Comparison of ENCODE assay signal across 25 cellular contexts in genomic region chr21:28253971-28254370, GRCh38.
"Had no signal": no experiment of that assay in that cellular context is flagged by ENCODE, and none has a peak within 500 bp of the region (broad histone marks: within the 10 kb centered on the region; RNA-seq: fewer than 3 reads in every experiment).

No MANE protein-coding gene starts in this region.

- H2AFZ ChIP-seq: hepatocyte had no signal

- H3K27me3 ChIP-seq: ascending aorta, brain microvascular endothelial cell, dorsolateral prefrontal cortex, gastroesophageal sphincter, hepatocyte, neutrophil, right lobe of liver, upper lobe of right lung had no signal

- H3K36me3 Mint-ChIP-seq: activated naive CD4-positive, alpha-beta T cell treated with anti-CD3 and anti-CD28 coated beads, Interleukin-2, amount 10 ng/mL, durations not matched to agents 7 days and 5 days; activated naive CD8-positive, alpha-beta T cell treated with anti-CD3 and anti-CD28 coated beads, Interleukin-2, amount 10 ng/mL, durations not matched to agents 7 days and 5 days had no signal

- H3K79me2 ChIP-seq: hepatocyte had no signal

- DNase-seq: activated CD4-positive, alpha-beta T cell treated with anti-CD3 and anti-CD28 coated beads for 4 hours; activated CD4-positive, alpha-beta T cell treated with anti-CD3 and anti-CD28 coated beads, Interleukin-2, amount 50 U/mL, for 48 hours; activated CD8-positive, alpha-beta memory T cell treated with anti-CD3 and anti-CD28 coated beads, Interleukin-2, amount 50 U/mL, for 4 hours; activated gamma-delta T cell; activated naive CD4-positive, alpha-beta T cell treated with anti-CD3 and anti-CD28 coated beads, Interleukin-2, amount 10 ng/mL, durations not matched to agents 7 days and 5 days; activated naive CD8-positive, alpha-beta T cell treated with anti-CD3 and anti-CD28 coated beads, Interleukin-2, amount 10 ng/mL, durations not matched to agents 7 days and 5 days; activated T-cell treated with anti-CD3 and anti-CD28 coated beads, Interleukin-2, amount 50 U/mL, for 24 hours; dorsolateral prefrontal cortex; effector memory CD4-positive, alpha-beta T cell; left cardiac atrium; left ventricle myocardium superior; nephron progenitor cell; right lobe of liver; stimulated activated CD4-positive, alpha-beta T cell treated with anti-CD3 and anti-CD28 coated beads, Interleukin-12 subunit alpha, Interleukin-12 subunit beta, amount 100 ng/mL, for 4 hours; stimulated activated CD4-positive, alpha-beta T cell treated with anti-CD3 and anti-CD28 coated beads, Interleukin-4, amount 100 ng/mL, for 1 hour; T-helper 9 cell; upper lobe of right lung had no signal

- ATAC-seq: gastroesophageal sphincter, left ventricle myocardium superior, right lobe of liver, upper lobe of right lung had no signal

- H3K27ac Mint-ChIP-seq: activated naive CD4-positive, alpha-beta T cell treated with anti-CD3 and anti-CD28 coated beads, Interleukin-2, amount 10 ng/mL, durations not matched to agents 7 days and 5 days; activated naive CD8-positive, alpha-beta T cell treated with anti-CD3 and anti-CD28 coated beads, Interleukin-2, amount 10 ng/mL, durations not matched to agents 7 days and 5 days; activated T-cell treated with anti-CD3 and anti-CD28 coated beads, Interleukin-2, amount 50 U/mL, for 24 hours; nephron progenitor cell; stimulated activated naive CD8-positive, alpha-beta T cell treated with anti-CD3 and anti-CD28 coated beads, Interleukin-15, Interleukin-2, amounts not matched to agents 100 ng/mL and 50 ng/mL, for 24 hours had no signal

- H3K36me3 ChIP-seq: ascending aorta, brain microvascular endothelial cell, gastroesophageal sphincter, neutrophil, right lobe of liver, thoracic aorta, upper lobe of right lung had no signal

- H3K27me3 Mint-ChIP-seq: activated naive CD4-positive, alpha-beta T cell treated with anti-CD3 and anti-CD28 coated beads, Interleukin-2, amount 10 ng/mL, durations not matched to agents 7 days and 5 days; activated T-cell treated with anti-CD3 and anti-CD28 coated beads, Interleukin-2, amount 50 U/mL, for 24 hours; stimulated activated naive CD8-positive, alpha-beta T cell treated with anti-CD3 and anti-CD28 coated beads, Interleukin-15, Interleukin-2, amounts not matched to agents 100 ng/mL and 50 ng/mL, for 24 hours had no signal

- H3K9me3 Mint-ChIP-seq: activated naive CD4-positive, alpha-beta T cell treated with anti-CD3 and anti-CD28 coated beads, Interleukin-2, amount 10 ng/mL, durations not matched to agents 7 days and 5 days; activated naive CD8-positive, alpha-beta T cell treated with anti-CD3 and anti-CD28 coated beads, Interleukin-2, amount 10 ng/mL, durations not matched to agents 7 days and 5 days; activated T-cell treated with anti-CD3 and anti-CD28 coated beads, Interleukin-2, amount 50 U/mL, for 24 hours; nephron progenitor cell had no signal

- H3K4me2 ChIP-seq: hepatocyte had no signal

- H3K4me1 ChIP-seq: upper lobe of right lung had no signal

- H3K9me3 ChIP-seq: ascending aorta, gastroesophageal sphincter, neutrophil, right lobe of liver, thoracic aorta, upper lobe of right lung had no signal

- H3K27ac ChIP-seq: ascending aorta, brain microvascular endothelial cell, coronary artery, dorsolateral prefrontal cortex, gastroesophageal sphincter, neutrophil, right lobe of liver, thoracic aorta, upper lobe of right lung had no signal

- H3K4me3 ChIP-seq: ascending aorta, coronary artery, dorsolateral prefrontal cortex, gastroesophageal sphincter, hepatocyte, right lobe of liver, thoracic aorta, upper lobe of right lung had no signal

- H3K4me1 Mint-ChIP-seq: activated naive CD4-positive, alpha-beta T cell treated with anti-CD3 and anti-CD28 coated beads, Interleukin-2, amount 10 ng/mL, durations not matched to agents 7 days and 5 days; activated naive CD8-positive, alpha-beta T cell treated with anti-CD3 and anti-CD28 coated beads, Interleukin-2, amount 10 ng/mL, durations not matched to agents 7 days and 5 days; nephron progenitor cell had no signal

- H3K4me3 Mint-ChIP-seq: activated naive CD4-positive, alpha-beta T cell treated with anti-CD3 and anti-CD28 coated beads, Interleukin-2, amount 10 ng/mL, durations not matched to agents 7 days and 5 days; activated naive CD8-positive, alpha-beta T cell treated with anti-CD3 and anti-CD28 coated beads, Interleukin-2, amount 10 ng/mL, durations not matched to agents 7 days and 5 days; activated T-cell treated with anti-CD3 and anti-CD28 coated beads, Interleukin-2, amount 50 U/mL, for 24 hours; nephron progenitor cell; stimulated activated naive CD8-positive, alpha-beta T cell treated with anti-CD3 and anti-CD28 coated beads, Interleukin-15, Interleukin-2, amounts not matched to agents 100 ng/mL and 50 ng/mL, for 24 hours had no signal
